30 cellular contexts compared by ENCODE assay signal in the genomic region with DNA sequence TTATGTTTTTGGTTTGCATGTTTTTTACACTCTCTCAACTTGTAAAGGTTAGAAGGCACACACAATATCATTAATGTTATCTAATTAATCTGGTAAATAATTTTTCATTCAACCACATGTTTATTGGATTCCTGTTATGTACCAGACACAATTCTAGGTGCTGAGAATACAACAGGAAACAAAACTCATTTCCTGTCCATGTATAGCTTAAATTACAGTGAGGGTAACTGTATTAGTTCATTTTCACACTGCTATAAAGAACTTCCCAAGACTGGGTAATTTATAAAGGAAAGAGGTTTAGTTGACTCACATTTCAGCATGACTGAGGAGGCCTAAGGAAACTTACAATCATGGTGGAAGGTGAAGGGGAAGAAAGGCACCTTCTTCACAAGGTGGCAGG.
"Had no signal": no experiment of that assay in that cellular context is flagged by ENCODE, and none has a peak within 500 bp of the region (broad histone marks: within the 10 kb centered on the region; RNA-seq: fewer than 3 reads in every experiment).

No MANE protein-coding gene starts in this region.

- H3K9me3 Mint-ChIP-seq: activated CD4-positive, alpha-beta T cell treated with anti-CD3 and anti-CD28 coated beads, Interleukin-2, amount 10 ng/mL, durations not matched to agents 24 days and 14 days; activated naive CD4-positive, alpha-beta T cell treated with anti-CD3 and anti-CD28 coated beads for 36 hours; activated naive CD4-positive, alpha-beta T cell treated with anti-CD3 and anti-CD28 coated beads, Interleukin-2, amount 50 U/mL, for 72 hours; activated T-cell treated with anti-CD3 and anti-CD28 coated beads, Interleukin-2, amount 50 U/mL, for 4 hours; activated T-helper 1 cell treated with anti-CD3 and anti-CD28 coated beads, Interleukin-12 subunit alpha, Interleukin-12 subunit beta, Interleukin-2, Interleukin-4 antibody, amounts not matched to agents 30 ng/mL and 10 ng/mL and 1 ng/mL, durations not matched to agents 14 hours and 24 hours and 36 hours; T-helper 1 cell treated with Interleukin-12 subunit alpha and Interleukin-12 subunit beta and Interleukin-4 antibody, amounts not matched to agents 30 μg/mL and 1 μg/mL, for 36 hours; T-helper 2 cell treated with Interferon-gamma antibody and Interleukin-4, amounts not matched to agents 5 μg/mL and 100 μg/mL, for 36 hours had no signal

- H3K27ac Mint-ChIP-seq: activated CD4-positive, alpha-beta T cell treated with anti-CD3 and anti-CD28 coated beads, Interleukin-2, amount 10 ng/mL, durations not matched to agents 24 days and 14 days; activated naive CD4-positive, alpha-beta T cell treated with anti-CD3 and anti-CD28 coated beads for 36 hours; activated naive CD4-positive, alpha-beta T cell treated with anti-CD3 and anti-CD28 coated beads, Interleukin-2, amount 50 U/mL, for 72 hours; activated T-helper 1 cell treated with anti-CD3 and anti-CD28 coated beads, Interleukin-12 subunit alpha, Interleukin-12 subunit beta, Interleukin-2, Interleukin-4 antibody, amounts not matched to agents 30 ng/mL and 10 ng/mL and 1 ng/mL, durations not matched to agents 14 hours and 24 hours and 36 hours; T-helper 1 cell treated with Interleukin-12 subunit alpha and Interleukin-12 subunit beta and Interleukin-4 antibody, amounts not matched to agents 30 μg/mL and 1 μg/mL, for 36 hours; T-helper 2 cell treated with Interferon-gamma antibody and Interleukin-4, amounts not matched to agents 5 μg/mL and 100 μg/mL, for 36 hours had no signal

- FAIRE-seq: K562, TTC549 had no signal

- H3K36me3 Mint-ChIP-seq: activated naive CD4-positive, alpha-beta T cell treated with anti-CD3 and anti-CD28 coated beads, Interleukin-2, amount 50 U/mL, for 72 hours had no signal

- H3K36me3 ChIP-seq: cardiac muscle cell, SJSA1 had no signal

- H3K4me1 ChIP-seq: SJSA1 had no signal

- H3K27ac ChIP-seq: cardiac muscle cell, SJSA1 had no signal

- ATAC-seq: activated naive CD4-positive, alpha-beta T cell treated with anti-CD3 and anti-CD28 coated beads, Interleukin-2, amount 50 U/mL, for 72 hours; activated T-cell treated with anti-CD3 and anti-CD28 coated beads, Interleukin-2, amount 50 U/mL, for 4 hours; K562; Panc1 had no signal

- DNase-seq: activated CD4-positive, alpha-beta T cell treated with anti-CD3 and anti-CD28 coated beads, Interleukin-2, amount 10 ng/mL, durations not matched to agents 24 days and 14 days; activated CD4-positive, alpha-beta T cell treated with anti-CD3 and anti-CD28 coated beads, Interleukin-2, amount 50 U/mL, for 4 hours; activated CD8-positive, alpha-beta memory T cell treated with anti-CD3 and anti-CD28 coated beads, Interleukin-2, amount 50 U/mL, for 4 hours; activated gamma-delta T cell treated with Interleukin-2 at 50 U/mL for 16 hours; activated naive CD4-positive, alpha-beta T cell treated with anti-CD3 and anti-CD28 coated beads for 36 hours; activated T-cell treated with anti-CD3 and anti-CD28 coated beads for 4 hours; activated T-cell treated with anti-CD3 and anti-CD28 coated beads, Interleukin-2, amount 50 U/mL, for 4 hours; amniotic stem cell; aorta; NCI-H1105; NCI-H1417 treated with DMSO at 0.1 percent for 48 hours; NCI-H187 treated with DMSO at 0.1 percent for 48 hours; NCI-H2081; NCI-H2171 treated with DMSO at 0.1 percent for 48 hours; NCI-H2227 treated with DMSO at 0.1 percent for 48 hours; NCI-H446; NCI-H510A treated with DMSO at 0.1 percent for 48 hours; NCI-H526 treated with DMSO at 0.1 percent for 48 hours; NCI-H82; SHP77 treated with DMSO at 0.1 percent for 48 hours; SK-N-SH had no signal

- H3K4me3 ChIP-seq: cardiac muscle cell, K562, SJSA1 had no signal

- H3K27me3 ChIP-seq: cardiac muscle cell, SJSA1 had no signal

- H3K9me3 ChIP-seq: SJSA1, SK-N-SH had no signal

- H3K4me3 Mint-ChIP-seq: activated CD4-positive, alpha-beta T cell treated with anti-CD3 and anti-CD28 coated beads, Interleukin-2, amount 10 ng/mL, durations not matched to agents 24 days and 14 days; activated naive CD4-positive, alpha-beta T cell treated with anti-CD3 and anti-CD28 coated beads for 36 hours; activated T-cell treated with anti-CD3 and anti-CD28 coated beads, Interleukin-2, amount 50 U/mL, for 4 hours; activated T-helper 1 cell treated with anti-CD3 and anti-CD28 coated beads, Interleukin-12 subunit alpha, Interleukin-12 subunit beta, Interleukin-2, Interleukin-4 antibody, amounts not matched to agents 30 ng/mL and 10 ng/mL and 1 ng/mL, durations not matched to agents 14 hours and 24 hours and 36 hours; T-helper 1 cell treated with Interleukin-12 subunit alpha and Interleukin-12 subunit beta and Interleukin-4 antibody, amounts not matched to agents 30 μg/mL and 1 μg/mL, for 36 hours; T-helper 2 cell treated with Interferon-gamma antibody and Interleukin-4, amounts not matched to agents 5 μg/mL and 100 μg/mL, for 36 hours had no signal
